Comparison of ENCODE assay signal across 16 cellular contexts in genomic region chr14:60206837-60207533, GRCh38. TPM values are rescaled to one million over a fixed set of nuclear protein-coding genes. Genes with fewer than 3 reads are reported as not detected.
DNase-seq lines count a peak whose midpoint lies in the region; ATAC-seq and TF ChIP-seq lines count a peak whose summit lies in the region.
"Had no signal": no experiment of that assay in that cellular context is flagged by ENCODE, and none has a peak within 500 bp of the region (broad histone marks: within the 10 kb centered on the region; RNA-seq: fewer than 3 reads in every experiment).

No MANE protein-coding gene starts in this region.

- peaks cover 4% of the 10 kb centered on the region for H3K27me3 ChIP-seq in hepatocyte
- H3K27me3 ChIP-seq: cardiac muscle cell, left lung had no signal

- no peak overlapping the region for H3K4me3 ChIP-seq in hepatocyte
- H3K4me3 ChIP-seq: cardiac muscle cell, left lung had no signal

- no peaks in the 10 kb centered on the region for H4K20me1 ChIP-seq in hepatocyte (ENCODE audit: insufficient read depth, poor library complexity, severe bottlenecking)

- H3K27ac Mint-ChIP-seq in immature natural killer cell, result no peak overlapping the region
- H3K27ac Mint-ChIP-seq: IgD-negative memory B cell had no signal

- H3K4me1 Mint-ChIP-seq in immature natural killer cell, result no peaks in the 10 kb centered on the region

- TF ChIP-seq CTCF in hepatocyte (IDR thresholded peaks at IDR 0.05; ENCODE audit: poor library complexity), result no peak

- no peaks in the 10 kb centered on the region for H3K36me3 ChIP-seq in hepatocyte (replicated peaks; ENCODE audit: insufficient read depth, low read depth)
- H3K36me3 ChIP-seq: cardiac muscle cell, left lung had no signal

- 93% methylated on average over 6 of the region's 6 CpGs for WGBS in hepatocyte (ENCODE audit: low lambda C conversion rate, missing lambda C conversion rate)

- H3K36me3 Mint-ChIP-seq in immature natural killer cell, result peaks cover 0 to 5% (median 0%) of the 10 kb centered on the region in 3 donors
- H3K36me3 Mint-ChIP-seq: IgD-negative memory B cell had no signal

- H3K9me3 Mint-ChIP-seq in immature natural killer cell, result no peaks in the 10 kb centered on the region
- H3K9me3 Mint-ChIP-seq: neural crest cell had no signal

- H3K4me1 ChIP-seq in hepatocyte (ENCODE audit: insufficient read depth), result no peaks in the 10 kb centered on the region

- H3K27me3 Mint-ChIP-seq in immature natural killer cell (ENCODE audit: low read depth in 3 of 3), result peaks cover 5 to 12% (median 7%) of the 10 kb centered on the region in 3 donors

- no peaks in the 10 kb centered on the region for H3K9me3 ChIP-seq in hepatocyte (ENCODE audit: low read depth)
- H3K9me3 ChIP-seq: left lung had no signal

- no peak overlapping the region for H3K27ac ChIP-seq in hepatocyte
- H3K27ac ChIP-seq: C4-2B, cardiac muscle cell, left lung had no signal

- H3K4me3 Mint-ChIP-seq in immature natural killer cell, result no peak overlapping the region
- H3K4me3 Mint-ChIP-seq: IgD-negative memory B cell, neural crest cell had no signal

- DNase-seq in OCI-M1 (lab: John Stamatoyannopoulos, UW), result peak; percentile 3
- no peak for DNase-seq in hepatocyte (ENCODE audit: low spot score)
- no peak for DNase-seq in immature natural killer cell
- DNase-seq in NCI-H2171 (lab: John Stamatoyannopoulos, UW), result no peak
- DNase-seq: activated naive CD4-positive, alpha-beta T cell; head of caudate nucleus; left lung; NCI-H187 had no signal

- no peak overlapping the region for H3K4me2 ChIP-seq in hepatocyte

- H3K79me2 ChIP-seq in hepatocyte, result no peaks in the 10 kb centered on the region

- ATAC-seq in GM18520 (IDR thresholded peaks at IDR 0.05; ENCODE audit: unreplicated experiment) (peak; percentile 43), GM21423 (IDR thresholded peaks at IDR 0.05; ENCODE audit: unreplicated experiment) (peak; percentile 21), HG03108 (IDR thresholded peaks at IDR 0.05; ENCODE audit: unreplicated experiment) (peak; percentile 32), SK-N-SH treated with all-trans-retinoic acid at 6 μM for 48 hours (no peak)
- ATAC-seq: left lung had no signal

- H2AFZ ChIP-seq in hepatocyte, result no peak overlapping the region

- H3K9me2 ChIP-seq in hepatocyte (replicated peaks; ENCODE audit: insufficient read depth), result no peaks in the 10 kb centered on the region

TF ChIP-seq in SK-N-SH treated with all-trans-retinoic acid at 6 μM for 48 hours, 23 proteins besides CTCF, POLR2A, EP300 and RAD21:
- TF ChIP-seq SNAI2 (CRISPR knock-in tag; IDR thresholded peaks at IDR 0.05) (no peak), TSHZ2 (CRISPR knock-in tag; IDR thresholded peaks at IDR 0.05) (no peak), ZNF70 (CRISPR knock-in tag; IDR thresholded peaks at IDR 0.05) (no peak), TOX (CRISPR knock-in tag; IDR thresholded peaks at IDR 0.05; ENCODE audit: borderline replicate concordance) (no peak), BACH2 (CRISPR knock-in tag; IDR thresholded peaks at IDR 0.05; ENCODE audit: borderline replicate concordance) (no peak), ZC3H10 (CRISPR knock-in tag; IDR thresholded peaks at IDR 0.05) (no peak)

RNA-seq across cellular contexts. Expression of gene DHRS7, which starts 41.8 kb away (rescaled TPM):
- 380 and 389 TPM in 2 replicates for total RNA-seq in hepatocyte
- 304 and 389 TPM in 2 replicates for polyA plus RNA-seq in hepatocyte
- 100 to 1,000 TPM; 415 to 674 (median 485) TPM for polyA plus RNA-seq in immature natural killer cell

RNA-seq across cellular contexts. Expression of gene PPM1A, which starts 42.0 kb away (rescaled TPM):
- total RNA-seq in hepatocyte, result 36.4 and 41.7 TPM in 2 replicates
- 16.2 and 24.2 TPM in 2 replicates for polyA plus RNA-seq in hepatocyte
- polyA plus RNA-seq in immature natural killer cell, result 10 to 100 TPM; 31.9 to 46.8 (median 45.5) TPM
